Comparison of ENCODE assay signal across 8 cellular contexts in the genomic region with DNA sequence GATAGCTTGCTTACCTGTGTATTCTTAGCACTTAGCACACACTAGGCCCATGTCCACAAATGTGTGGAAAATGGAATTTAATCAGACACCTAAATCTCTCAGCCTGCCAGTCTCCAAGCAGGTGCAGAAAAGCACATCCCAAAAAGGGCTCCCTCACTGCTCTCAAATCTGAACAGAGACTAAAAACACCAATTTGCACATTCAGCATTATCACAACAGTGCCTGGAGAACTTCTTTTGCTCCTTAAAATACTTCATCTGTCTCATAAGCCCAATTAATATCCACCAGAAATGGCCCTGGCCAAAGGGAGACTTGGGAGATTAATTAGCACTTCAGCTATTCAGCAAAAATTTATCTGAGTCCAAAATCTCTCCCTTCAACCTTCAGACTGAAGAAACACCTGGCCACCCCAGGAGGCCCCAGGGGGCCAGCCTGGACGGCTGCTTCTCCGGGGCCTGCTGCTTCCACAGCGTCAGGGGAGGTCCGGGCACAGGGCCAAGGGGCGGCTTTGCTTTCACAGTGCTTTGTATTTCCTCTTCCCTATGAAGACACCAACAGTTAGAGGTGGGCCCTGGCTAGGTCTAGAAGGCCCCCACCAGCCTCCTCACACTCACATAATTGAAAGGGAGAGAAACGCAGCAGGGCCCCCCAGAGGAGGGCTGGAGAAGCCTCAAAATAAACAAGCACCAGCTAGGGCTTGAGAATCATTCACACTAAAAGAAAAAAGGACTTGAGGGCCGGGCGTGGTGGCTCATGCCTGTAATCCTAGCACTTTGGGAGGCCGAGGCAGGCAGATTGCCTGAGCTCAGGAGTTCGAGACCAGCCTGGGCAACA. TPM values are rescaled to one million over a fixed set of nuclear protein-coding genes. Genes with fewer than 3 reads are reported as not detected.
A peak's percentile ranks its signal among the peaks of the same experiment; 100 is the strongest.
DNase-seq lines count a peak whose midpoint lies in the region; ATAC-seq and TF ChIP-seq lines count a peak whose summit lies in the region.

No MANE protein-coding gene starts in this region.

- POLR2A ChIA-PET in GM10248 (lab: Yijun Ruan, JAX) = no interaction called here

- peak; percentile 92 for DNase-seq in DMS79 treated with DMSO at 0.1 percent for 48 hours (lab: John Stamatoyannopoulos, UW)
- peak; percentile 48 for DNase-seq in NCI-H446 treated with DMSO at 0.1 percent for 48 hours (lab: John Stamatoyannopoulos, UW)
- peak; percentile 89 for DNase-seq in dermis blood vessel endothelial cell
- peak; percentile 68 for DNase-seq in pons (ENCODE audit: low spot score)
- no peak for DNase-seq in GM10248 (ENCODE audit: extremely low spot score)
- no peak for DNase-seq in central memory CD4-positive, alpha-beta T cell
- no peak for DNase-seq in NCI-H1930 (lab: John Stamatoyannopoulos, UW)

- TF ChIP-seq CTCF in GM10248 (IDR thresholded peaks at IDR 0.05; ENCODE audit: control extremely low read depth, extremely low read depth, low read depth, missing control alignments) = no peak

- CTCF ChIA-PET in GM10248 (lab: Yijun Ruan, JAX) = no interaction called here

- ATAC-seq in HG03066 (IDR thresholded peaks at IDR 0.05; ENCODE audit: low read depth, unreplicated experiment) = peak; percentile 61

RNA-seq across cellular contexts. Expression of a gene that starts 18.0 kb away (rescaled TPM):
- total RNA-seq in dermis blood vessel endothelial cell = 55.6 and 60.1 TPM in 2 replicates

Comparison
In these comparisons a context has a peak if more than half of its experiments do, and no peak if none do; other contexts are left out.
1. DNase-seq: peak in DMS79 treated with DMSO at 0.1 percent for 48 hours (single experiment), NCI-H446 treated with DMSO at 0.1 percent for 48 hours (single experiment), dermis blood vessel endothelial cell (single experiment) and pons (single experiment); none in GM10248 (single experiment), central memory CD4-positive, alpha-beta T cell (single experiment) and NCI-H1930 (0 of 2).